Comparison of ENCODE assay signal across 18 cellular contexts in genomic region chr5:127840809-127841208, GRCh38.
"Had no signal": no experiment of that assay in that cellular context is flagged by ENCODE, and none has a peak within 500 bp of the region (broad histone marks: within the 10 kb centered on the region; RNA-seq: fewer than 3 reads in every experiment).

No MANE protein-coding gene starts in this region.

- H3K36me3 ChIP-seq: gastroesophageal sphincter, heart left ventricle, tibial nerve, uterus had no signal

- H3K27ac ChIP-seq: gastroesophageal sphincter, heart left ventricle, psoas muscle, skin epidermis, tibial nerve, uterus had no signal

- DNase-seq: activated CD4-positive, alpha-beta memory T cell treated with anti-CD3 and anti-CD28 coated beads, Interleukin-2, amount 10 ng/mL, durations not matched to agents 7 days and 5 days; activated CD4-positive, alpha-beta T cell treated with anti-CD3 and anti-CD28 coated beads for 4 hours; activated CD8-positive, alpha-beta memory T cell treated with anti-CD3 and anti-CD28 coated beads, Interleukin-2, amount 10 ng/mL, durations not matched to agents 7 days and 5 days; activated naive CD4-positive, alpha-beta T cell; activated naive CD8-positive, alpha-beta T cell treated with anti-CD3 and anti-CD28 coated beads, Interleukin-2, amount 10 ng/mL, durations not matched to agents 7 days and 5 days; amygdala; central memory CD4-positive, alpha-beta T cell; endodermal cell; heart left ventricle; mesenchymal stem cell; naive thymus-derived CD8-positive, alpha-beta T cell; psoas muscle; right cardiac atrium; uterus had no signal

- H3K4me1 ChIP-seq: psoas muscle, uterus had no signal

- H3K4me3 ChIP-seq: gastroesophageal sphincter, heart left ventricle, psoas muscle, skin epidermis, tibial nerve, uterus had no signal

- H3K9me3 ChIP-seq: gastroesophageal sphincter, heart left ventricle, psoas muscle, tibial nerve, uterus had no signal

- H3K27me3 ChIP-seq: gastroesophageal sphincter, heart left ventricle, tibial nerve, uterus had no signal

- ATAC-seq: activated CD8-positive, alpha-beta memory T cell treated with anti-CD3 and anti-CD28 coated beads, Interleukin-2, amount 10 ng/mL, durations not matched to agents 7 days and 5 days; activated T-helper 17 cell treated with anti-CD3 and anti-CD28 coated beads, Interleukin-2, amount 50 U/mL, for 72 hours; gastroesophageal sphincter; heart left ventricle; naive thymus-derived CD8-positive, alpha-beta T cell; psoas muscle; right cardiac atrium had no signal
